In the genomic region with DNA sequence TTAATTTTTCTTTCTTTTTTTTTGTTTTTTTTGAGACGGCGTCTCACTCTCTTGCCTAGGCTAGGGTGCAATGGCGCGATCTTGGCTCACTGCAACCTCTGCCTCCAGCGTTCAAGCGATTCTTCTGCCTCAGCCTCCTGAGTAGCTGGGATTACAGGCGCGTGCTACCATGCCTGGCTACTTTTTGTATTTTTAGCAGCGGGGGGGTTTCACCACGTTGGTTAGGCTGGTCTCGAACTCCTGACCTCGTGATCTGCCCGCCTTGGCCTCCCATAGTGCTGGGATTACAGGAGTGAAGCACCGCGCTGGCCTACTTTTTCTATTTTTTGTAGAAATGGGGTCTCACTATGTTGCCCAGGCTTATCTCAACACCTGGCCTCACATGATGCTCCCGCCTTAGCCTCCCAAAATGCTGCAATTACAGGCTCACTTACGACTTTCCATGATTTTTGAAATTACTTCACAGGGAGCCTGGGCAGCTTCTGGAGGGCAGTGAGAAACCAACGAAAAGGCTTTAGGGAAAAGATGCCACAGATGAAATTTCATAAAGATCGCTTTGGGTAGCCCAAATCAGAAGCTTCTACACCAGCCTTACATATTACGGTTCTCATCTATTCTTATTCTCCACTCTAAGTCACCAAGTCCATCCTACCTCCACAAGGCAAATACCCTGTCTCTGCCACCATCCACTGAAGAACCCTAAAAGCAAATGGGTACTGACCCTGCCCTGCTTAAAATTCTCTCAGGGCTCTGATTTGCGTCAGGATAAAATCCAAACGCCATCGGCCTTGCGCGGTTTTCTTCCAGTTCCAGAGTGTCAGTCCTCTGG, we compare ENCODE assay signal across 8 cellular contexts. TPM values are rescaled to one million over a fixed set of nuclear protein-coding genes. Genes with fewer than 3 reads are reported as not detected.
DNase-seq lines count a peak whose midpoint lies in the region; ATAC-seq and TF ChIP-seq lines count a peak whose summit lies in the region.

No MANE protein-coding gene starts in this region.

- TF ChIP-seq CTCF in GM06990 (IDR thresholded peaks at IDR 0.05; ENCODE audit: insufficient read depth, low read length, poor library complexity, severe bottlenecking) (no peak), Loucy (conservative IDR thresholded peaks at IDR 0.05; ENCODE audit: low read length) (no peak)

- H4K20me1 ChIP-seq in Loucy (ENCODE audit: insufficient read depth, low read length, poor library complexity, severe bottlenecking), result peaks cover 18% of the 10 kb centered on the region

- peaks cover 43% of the 10 kb centered on the region for H3K36me3 Mint-ChIP-seq in central memory CD8-positive, alpha-beta T cell (ENCODE audit: insufficient read depth)

- DNase-seq in GM06990 (ENCODE audit: extremely low read depth, insufficient read length) (no peak), midbrain (lab: John Stamatoyannopoulos, UW) (no peak)
- no peak for DNase-seq in central memory CD8-positive, alpha-beta T cell (ENCODE audit: low spot score in 2 of 2)
- no peak for DNase-seq in activated CD4-positive, CD25-positive, alpha-beta regulatory T cell treated with anti-CD3 and anti-CD28 coated beads, Interleukin-2, amount 50 U/mL, for 72 hours

- H3K36me3 ChIP-seq in GM06990 (ENCODE audit: control insufficient read depth, insufficient read depth, low read length), result peaks cover 5% of the 10 kb centered on the region; the same call in 1 of the 2 replicates
- peaks cover 31% of the 10 kb centered on the region; the same call in 1 of the 2 replicates for H3K36me3 ChIP-seq in Loucy (ENCODE audit: insufficient read depth, low read length)
- H3K36me3 ChIP-seq in mesodermal cell (ENCODE audit: control insufficient read depth, insufficient read depth, low read length), result peaks cover 12% of the 10 kb centered on the region

- H3K4me3 ChIP-seq in GM06990 (replicated peaks; ENCODE audit: low read depth, low read length), result peak overlapping the region; percentile 81
- H3K4me3 ChIP-seq in Loucy (ENCODE audit: low read length, poor library complexity, severe bottlenecking), result peak overlapping the region; percentile 87
- peak overlapping the region; percentile 66 for H3K4me3 ChIP-seq in mesodermal cell (ENCODE audit: extremely low read depth, insufficient read depth, low read length, poor library complexity, severe bottlenecking)

- H3K9me2 ChIP-seq in Loucy (replicated peaks; ENCODE audit: low read depth, low read length), result no peaks in the 10 kb centered on the region

- peaks cover 46% of the 10 kb centered on the region for H3K79me2 ChIP-seq in Loucy (ENCODE audit: insufficient read depth, low read length)

- H3K4me3 Mint-ChIP-seq in central memory CD8-positive, alpha-beta T cell, result peak overlapping the region; percentile 99

- H3K27me3 ChIP-seq in GM06990 (replicated peaks; ENCODE audit: control insufficient read depth, insufficient read depth, low read length), result no peaks in the 10 kb centered on the region
- no peaks in the 10 kb centered on the region for H3K27me3 ChIP-seq in Loucy (ENCODE audit: insufficient read depth, low read length, poor library complexity, severe bottlenecking)

- H3K9me3 ChIP-seq in Loucy (ENCODE audit: insufficient read depth, low read depth, low read length) (no peaks in the 10 kb centered on the region), mesodermal cell (ENCODE audit: control insufficient read depth, low read length) (no peaks in the 10 kb centered on the region)

- H3K27ac Mint-ChIP-seq in central memory CD8-positive, alpha-beta T cell (ENCODE audit: low read depth), result peak overlapping the region; percentile 98

- peaks cover 65% of the 10 kb centered on the region for H3K4me1 Mint-ChIP-seq in central memory CD8-positive, alpha-beta T cell

- 72 to 75% methylated on average over 21 to 23 of the region's 25 CpGs for WGBS in mesodermal cell (ENCODE audit: insufficient coverage in 2 of 2), 2 experiments

- no peak for ATAC-seq in central memory CD8-positive, alpha-beta T cell (replicated peaks; ENCODE audit: extremely low read depth, poor library complexity, severe bottlenecking)
- no peak for ATAC-seq in GM19324 (IDR thresholded peaks at IDR 0.05; ENCODE audit: low FRiP score, unreplicated experiment)
- no peak for ATAC-seq in HG03159 (IDR thresholded peaks at IDR 0.05; ENCODE audit: unreplicated experiment)

- no peaks in the 10 kb centered on the region; the same call in 1 of the 2 replicates for H3F3A ChIP-seq in Loucy (ENCODE audit: low read depth)

- peak overlapping the region; percentile 92 for H3K9ac ChIP-seq in Loucy (ENCODE audit: low read depth, low read length, poor library complexity, severe bottlenecking)

- no peaks in the 10 kb centered on the region for H3K9me3 Mint-ChIP-seq in central memory CD8-positive, alpha-beta T cell

- peak overlapping the region; percentile 93 for H3K27ac ChIP-seq in mesodermal cell (ENCODE audit: low read depth, low read length, severe bottlenecking)

- H3K4me1 ChIP-seq in Loucy (ENCODE audit: insufficient read depth, low read length, poor library complexity, severe bottlenecking) (peaks cover 21% of the 10 kb centered on the region), mesodermal cell (ENCODE audit: control insufficient read depth, insufficient read depth, low read length, poor library complexity, severe bottlenecking) (peaks cover 4% of the 10 kb centered on the region)

- peak overlapping the region; percentile 94 for H2AFZ ChIP-seq in Loucy (ENCODE audit: low read length)

- no peaks in the 10 kb centered on the region for H3K27me3 Mint-ChIP-seq in central memory CD8-positive, alpha-beta T cell

- H3K4me2 ChIP-seq in Loucy (ENCODE audit: low read depth, low read length, poor library complexity, severe bottlenecking), result peak overlapping the region; percentile 93

RNA-seq across cellular contexts. Expression of a gene that starts 0.9 kb away (rescaled TPM):
- polyA plus RNA-seq in mesodermal cell (2013, experiment 1 of 2), result 94.8 TPM
- 87.2 TPM for polyA plus RNA-seq in mesodermal cell (2013, experiment 2 of 2)
